ENCODE assay signal across 21 cellular contexts in genomic region chr7:137966636-137967142, GRCh38. TPM values are rescaled to one million over a fixed set of nuclear protein-coding genes. Genes with fewer than 3 reads are reported as not detected.
DNase-seq lines count a peak whose midpoint lies in the region; ATAC-seq, FAIRE-seq and TF ChIP-seq lines count a peak whose summit lies in the region.
"Had no signal": no experiment of that assay in that cellular context is flagged by ENCODE, and none has a peak within 500 bp of the region (broad histone marks: within the 10 kb centered on the region; RNA-seq: fewer than 3 reads in every experiment).

No MANE protein-coding gene starts in this region.

- no peaks in the 10 kb centered on the region for H3K9me2 ChIP-seq in SK-N-SH

- TF ChIP-seq CTCF in SK-N-SH (IDR thresholded peaks at IDR 0.05) (no peak), WTC11 (IDR thresholded peaks at IDR 0.05) (no peak), tibial artery (IDR thresholded peaks at IDR 0.05) (no peak)

- no peak for FAIRE-seq in GM12892 (lab: Jason Lieb, UNC)
- FAIRE-seq: TTC549 had no signal

- no peak overlapping the region for H2AFZ ChIP-seq in SK-N-SH (ENCODE audit: low read depth)

- H3K36me3 Mint-ChIP-seq in WTC11: peaks cover 22% of the 10 kb centered on the region

- H3K4me1 ChIP-seq in SK-N-SH (ENCODE audit: control insufficient read depth in 1 of 2, insufficient read depth in 2 of 2, low read depth in 1 of 2, low read length in 1 of 2) (peaks cover 19 to 31% of the 10 kb centered on the region in 2 experiments; a peak in 3 of 4 replicates), mesodermal cell (ENCODE audit: control insufficient read depth, insufficient read depth, low read length, poor library complexity, severe bottlenecking) (peaks cover 32% of the 10 kb centered on the region), tibial artery (peaks cover 0 to 99% (median 64%) of the 10 kb centered on the region in 4 donors)

- intact Hi-C loops in tibial artery (cut with DNase I; ENCODE audit: low total_unique reads): no loop called here

- H3K4me1 Mint-ChIP-seq in WTC11: peaks cover 51% of the 10 kb centered on the region

- POLR2A ChIA-PET in SK-N-SH (lab: Yijun Ruan, JAX): no interaction called here
- POLR2A ChIA-PET in WTC11 (lab: Charles Lee): interaction anchor here (0.6 to 1.0 kb wide), 2 partner anchors 35 to 318 kb away, joined by 4 to 5 read pairs; partner anchors contain the start of gene CREB3L2

- H3K4me3 ChIP-seq in SK-N-SH (ENCODE audit: low read depth in 2 of 2, low read length in 1 of 2): no peak overlapping the region
- no peak overlapping the region for H3K4me3 ChIP-seq in mesodermal cell (ENCODE audit: extremely low read depth, insufficient read depth, low read length, poor library complexity, severe bottlenecking)
- peak overlapping the region in 1 of 2 donors; percentile 1 for H3K4me3 ChIP-seq in tibial artery
- H3K4me3 ChIP-seq: BLaER1 treated with 17β-estradiol and CSF1 and Interleukin-3, amounts not matched to agents 10 nM and 100 nM had no signal

- no peak for TF ChIP-seq EP300 in SK-N-SH (IDR thresholded peaks at IDR 0.05; ENCODE audit: borderline replicate concordance in 1 of 2, low read depth in 1 of 2, low read length in 1 of 2)

- peak overlapping the region; percentile 87 for H3K27ac Mint-ChIP-seq in WTC11
- H3K27ac Mint-ChIP-seq: memory B cell had no signal

- no peaks in the 10 kb centered on the region for H3K27me3 Mint-ChIP-seq in WTC11 (ENCODE audit: low read depth)
- H3K27me3 Mint-ChIP-seq: activated CD4-positive, alpha-beta T cell treated with anti-CD3 and anti-CD28 coated beads, Interleukin-2, amount 10 ng/mL, durations not matched to agents 7 days and 5 days; brain; memory B cell had no signal

- TF ChIP-seq POLR2A in GM12892 (IDR thresholded peaks at IDR 0.05; ENCODE audit: low read depth, low read length): no peak

- H3K9me3 ChIP-seq in SK-N-SH (no peaks in the 10 kb centered on the region), mesodermal cell (ENCODE audit: control insufficient read depth, low read length) (peaks cover 5% of the 10 kb centered on the region), tibial artery (no peaks in the 10 kb centered on the region)
- H3K9me3 ChIP-seq: neutrophil had no signal

- H3K79me2 ChIP-seq in SK-N-SH (ENCODE audit: insufficient read depth): peaks cover 98% of the 10 kb centered on the region

- TF ChIP-seq RAD21 in SK-N-SH (IDR thresholded peaks at IDR 0.05; ENCODE audit: low read length): no peak

- H3K4me2 ChIP-seq in SK-N-SH: peak overlapping the region; percentile 30; the same call in 1 of the 2 replicates

- H3K36me3 ChIP-seq in SK-N-SH (replicated peaks in 1 of 2; ENCODE audit: control insufficient read depth in 1 of 2, insufficient read depth in 2 of 2, low read length in 1 of 2) (peaks cover 0 to 12% of the 10 kb centered on the region in 2 experiments), mesodermal cell (ENCODE audit: control insufficient read depth, insufficient read depth, low read length) (peaks cover 27% of the 10 kb centered on the region), tibial artery (no peaks in the 10 kb centered on the region)
- H3K36me3 ChIP-seq: neutrophil had no signal

- H3K27ac ChIP-seq in SK-N-SH (ENCODE audit: low read depth in 2 of 2, low read length in 1 of 2) (peak overlapping the region in 1 of 2 experiments; percentile 60; a peak in 2 of 4 replicates), mesodermal cell (ENCODE audit: low read depth, low read length, severe bottlenecking) (peak overlapping the region; percentile 58), tibial artery (peak overlapping the region; percentile 79 to 96)
- H3K27ac ChIP-seq: 22Rv1; BLaER1 treated with 17β-estradiol and CSF1 and Interleukin-3, amounts not matched to agents 10 nM and 100 nM; neutrophil had no signal

- peak overlapping the region; percentile 11; the same call in 1 of the 2 replicates for H3K9ac ChIP-seq in SK-N-SH
- H3K9ac ChIP-seq: BLaER1 treated with 17β-estradiol and CSF1 and Interleukin-3, amounts not matched to agents 10 nM and 100 nM had no signal

- ATAC-seq in SK-N-SH treated with all-trans-retinoic acid at 6 μM for 48 hours: no peak
- ATAC-seq in WTC11: no peak
- no peak for ATAC-seq in HG03135 (IDR thresholded peaks at IDR 0.05; ENCODE audit: unreplicated experiment)
- ATAC-seq: activated naive CD4-positive, alpha-beta T cell treated with anti-CD3 and anti-CD28 coated beads, Interleukin-2, amount 50 U/mL, for 72 hours; esophagus mucosa; sciatic nerve had no signal

- 88% methylated on average over 4 of the region's 4 CpGs for WGBS in SK-N-SH (ENCODE audit: low lambda C conversion rate)
- 83% methylated on average over 1 of the region's 4 CpGs; no CpG with 5 or more reads in 1 of the 2 experiments for WGBS in mesodermal cell (ENCODE audit: insufficient coverage in 2 of 2), 2 experiments

- H3K9me3 Mint-ChIP-seq in WTC11: peaks cover 6% of the 10 kb centered on the region
- H3K9me3 Mint-ChIP-seq: memory B cell had no signal

- peaks cover 40% of the 10 kb centered on the region for H3F3A ChIP-seq in SK-N-SH (replicated peaks; ENCODE audit: insufficient read depth)

- H3K4me3 Mint-ChIP-seq in WTC11: no peak overlapping the region
- H3K4me3 Mint-ChIP-seq: activated CD4-positive, alpha-beta T cell treated with anti-CD3 and anti-CD28 coated beads, Interleukin-2, amount 10 ng/mL, durations not matched to agents 7 days and 5 days; brain; memory B cell had no signal

- no peaks in the 10 kb centered on the region for H4K20me1 ChIP-seq in SK-N-SH (ENCODE audit: insufficient read depth)

- H3K27me3 ChIP-seq in SK-N-SH (ENCODE audit: insufficient read depth) (no peaks in the 10 kb centered on the region), tibial artery (no peaks in the 10 kb centered on the region)
- H3K27me3 ChIP-seq: BLaER1 treated with 17β-estradiol and CSF1 and Interleukin-3, amounts not matched to agents 10 nM and 100 nM; neutrophil had no signal

- CTCF ChIA-PET in SK-N-SH (lab: Yijun Ruan, JAX) (interaction anchor here (1.1 to 1.8 kb wide), 5 partner anchors 14 to 772 kb away, joined by 4 to 8 read pairs (median 4); no protein-coding TSS in a partner anchor), WTC11 (lab: Charles Lee) (interaction anchor here (1.0 to 1.2 kb wide), 3 partner anchors 12 to 33 kb away, joined by 3 to 4 read pairs (median 3); no protein-coding TSS in a partner anchor)

- DNase-seq in SK-N-SH: no peak
- no peak for DNase-seq in WTC11 (ENCODE audit: low spot score)
- DNase-seq in tibial artery: no peak
- DNase-seq in GM12892 (ENCODE audit: insufficient read length): no peak
- no peak for DNase-seq in activated naive CD4-positive, alpha-beta T cell treated with Interleukin-2 at 50 U/mL for 16 hours
- DNase-seq: activated CD4-positive, alpha-beta T cell treated with anti-CD3 and anti-CD28 coated beads, Interleukin-2, amount 10 ng/mL, durations not matched to agents 7 days and 5 days; NCI-H2029; NCI-H510A treated with DMSO at 0.1 percent for 48 hours; substantia nigra had no signal

TF ChIP-seq in SK-N-SH, 30 proteins besides CTCF, POLR2A, EP300 and RAD21 (continues in another document):
- TF ChIP-seq USF1 (IDR thresholded peaks at IDR 0.05; ENCODE audit: borderline replicate concordance, low read depth) (no peak), RFX5 (IDR thresholded peaks at IDR 0.05; ENCODE audit: low read length) (no peak), SIN3A (IDR thresholded peaks at IDR 0.05; ENCODE audit: borderline replicate concordance, low read depth, low read length) (no peak)

TF ChIP-seq in SK-N-SH treated with all-trans-retinoic acid at 6 μM for 48 hours, 23 proteins besides CTCF, POLR2A, EP300 and RAD21:
- TF ChIP-seq, protein P1, sequence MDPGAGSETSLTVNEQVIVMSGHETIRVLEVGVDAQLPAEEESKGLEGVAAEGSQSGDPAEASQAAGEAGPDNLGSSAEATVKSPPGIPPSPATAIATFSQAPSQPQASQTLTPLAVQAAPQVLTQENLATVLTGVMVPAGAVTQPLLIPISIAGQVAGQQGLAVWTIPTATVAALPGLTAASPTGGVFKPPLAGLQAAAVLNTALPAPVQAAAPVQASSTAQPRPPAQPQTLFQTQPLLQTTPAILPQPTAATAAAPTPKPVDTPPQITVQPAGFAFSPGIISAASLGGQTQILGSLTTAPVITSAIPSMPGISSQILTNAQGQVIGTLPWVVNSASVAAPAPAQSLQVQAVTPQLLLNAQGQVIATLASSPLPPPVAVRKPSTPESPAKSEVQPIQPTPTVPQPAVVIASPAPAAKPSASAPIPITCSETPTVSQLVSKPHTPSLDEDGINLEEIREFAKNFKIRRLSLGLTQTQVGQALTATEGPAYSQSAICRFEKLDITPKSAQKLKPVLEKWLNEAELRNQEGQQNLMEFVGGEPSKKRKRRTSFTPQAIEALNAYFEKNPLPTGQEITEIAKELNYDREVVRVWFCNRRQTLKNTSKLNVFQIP (CRISPR knock-in tag; IDR thresholded peaks at IDR 0.05; ENCODE audit: borderline replicate concordance, low read depth): no peak
- TF ChIP-seq CSDC2 (CRISPR knock-in tag; IDR thresholded peaks at IDR 0.05): no peak

TF ChIP-seq in WTC11, 78 proteins besides CTCF, POLR2A, EP300 and RAD21 (continues in another document):
- TF ChIP-seq FOXP1 (CRISPR knock-in tag; IDR thresholded peaks at IDR 0.05; ENCODE audit: borderline replicate concordance) (no peak), ZNF423 (CRISPR knock-in tag; IDR thresholded peaks at IDR 0.05) (no peak), ZBTB21 (CRISPR knock-in tag; IDR thresholded peaks at IDR 0.05; ENCODE audit: borderline replicate concordance) (no peak), RELA (CRISPR knock-in tag; IDR thresholded peaks at IDR 0.05; ENCODE audit: borderline replicate concordance) (no peak)

RNA-seq across cellular contexts. Expression of gene CREB3L2, which starts 35.2 kb away (rescaled TPM):
- polyA plus RNA-seq in SK-N-SH (2012; rRNA removed): 22.9 and 23.5 TPM in 2 replicates
- 22.5 and 24.7 TPM in 2 replicates for polyA plus RNA-seq in SK-N-SH (2012; cell fraction: cytosol; rRNA removed)
- 14.7 and 18.0 TPM in 2 replicates for polyA plus RNA-seq in SK-N-SH (2012; cell fraction: nucleus; rRNA removed)
- 48.1 to 60.6 TPM (median 52.1 TPM) in 3 replicates for total RNA-seq in WTC11 (2021)
- polyA plus RNA-seq in mesodermal cell (2013, experiment 1 of 2): 40.4 TPM
- polyA plus RNA-seq in mesodermal cell (2013, experiment 2 of 2): 40.1 TPM
- 13.1 TPM for polyA plus RNA-seq in GM12892 (2012; ENCODE audit: missing spikeins)
